ENCODE assay signal across 1 cellular context in the genomic region with DNA sequence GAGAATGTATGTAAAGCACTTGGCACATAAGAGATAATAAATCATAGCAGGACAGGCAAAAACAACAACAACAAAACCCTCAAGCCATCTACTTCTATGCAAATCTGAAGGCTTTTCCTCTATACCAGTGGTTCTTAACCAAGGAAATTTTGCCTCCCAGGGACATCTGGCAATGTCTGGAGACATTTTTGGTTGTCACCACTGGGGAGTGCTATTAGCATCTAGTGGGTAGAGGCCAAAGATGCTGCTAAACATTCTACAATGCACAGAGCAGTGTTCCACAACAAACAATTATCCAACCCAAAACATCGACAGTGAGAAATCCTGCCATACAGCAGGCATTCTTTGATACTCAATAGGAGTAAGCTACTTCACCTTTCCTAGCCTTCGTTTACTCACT.
TF ChIP-seq lines count a peak whose summit lies in the region.

No MANE protein-coding gene starts in this region.

TF ChIP-seq in liver, 16 proteins besides CTCF, POLR2A, EP300 and RAD21:
- TF ChIP-seq, protein P1, sequence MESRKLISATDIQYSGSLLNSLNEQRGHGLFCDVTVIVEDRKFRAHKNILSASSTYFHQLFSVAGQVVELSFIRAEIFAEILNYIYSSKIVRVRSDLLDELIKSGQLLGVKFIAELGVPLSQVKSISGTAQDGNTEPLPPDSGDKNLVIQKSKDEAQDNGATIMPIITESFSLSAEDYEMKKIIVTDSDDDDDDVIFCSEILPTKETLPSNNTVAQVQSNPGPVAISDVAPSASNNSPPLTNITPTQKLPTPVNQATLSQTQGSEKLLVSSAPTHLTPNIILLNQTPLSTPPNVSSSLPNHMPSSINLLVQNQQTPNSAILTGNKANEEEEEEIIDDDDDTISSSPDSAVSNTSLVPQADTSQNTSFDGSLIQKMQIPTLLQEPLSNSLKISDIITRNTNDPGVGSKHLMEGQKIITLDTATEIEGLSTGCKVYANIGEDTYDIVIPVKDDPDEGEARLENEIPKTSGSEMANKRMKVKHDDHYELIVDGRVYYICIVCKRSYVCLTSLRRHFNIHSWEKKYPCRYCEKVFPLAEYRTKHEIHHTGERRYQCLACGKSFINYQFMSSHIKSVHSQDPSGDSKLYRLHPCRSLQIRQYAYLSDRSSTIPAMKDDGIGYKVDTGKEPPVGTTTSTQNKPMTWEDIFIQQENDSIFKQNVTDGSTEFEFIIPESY (IDR thresholded peaks at IDR 0.05): no peak
- no peak for TF ChIP-seq NR2F2 (IDR thresholded peaks at IDR 0.05)
- TF ChIP-seq HNF4A (conservative IDR thresholded peaks at IDR 0.05): no peak
- no peak for TF ChIP-seq GABPA (IDR thresholded peaks at IDR 0.05 in 1 of 2, conservative IDR thresholded peaks at IDR 0.05 in 1 of 2)
- no peak for TF ChIP-seq FOXA1 (IDR thresholded peaks at IDR 0.05)
- TF ChIP-seq, protein P2, sequence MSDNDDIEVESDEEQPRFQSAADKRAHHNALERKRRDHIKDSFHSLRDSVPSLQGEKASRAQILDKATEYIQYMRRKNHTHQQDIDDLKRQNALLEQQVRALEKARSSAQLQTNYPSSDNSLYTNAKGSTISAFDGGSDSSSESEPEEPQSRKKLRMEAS (IDR thresholded peaks at IDR 0.05): no peak
- no peak for TF ChIP-seq FOXA2 (IDR thresholded peaks at IDR 0.05)
